7 cellular contexts compared by ENCODE assay signal in the genomic region with DNA sequence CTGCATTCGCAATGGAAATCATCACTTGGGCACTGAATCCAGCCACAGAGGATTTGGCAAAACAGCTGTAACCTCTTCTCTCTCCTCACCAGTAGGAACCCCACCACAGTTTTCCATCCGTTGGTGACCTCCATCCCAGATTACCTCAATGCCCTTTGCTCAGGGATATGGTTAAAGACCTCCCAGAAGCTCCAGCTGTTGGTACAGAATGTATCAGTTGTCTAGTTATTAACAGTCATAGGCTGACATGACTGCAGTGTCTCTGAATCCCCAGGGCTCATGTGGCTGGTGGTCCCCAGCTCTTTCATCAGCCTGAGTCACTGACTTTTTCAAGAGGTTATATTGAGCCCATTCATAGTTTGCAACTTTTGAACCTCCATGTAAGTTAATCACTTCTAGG.
"Had no signal": no experiment of that assay in that cellular context is flagged by ENCODE, and none has a peak within 500 bp of the region (broad histone marks: within the 10 kb centered on the region; RNA-seq: fewer than 3 reads in every experiment).

No MANE protein-coding gene starts in this region.

- DNase-seq: GDM1, GF-D8 had no signal

- FAIRE-seq: G401.6, GM12878, GM12892, GM18507, GM19239 had no signal

- H3K4me3 ChIP-seq: GM12878 had no signal

- ATAC-seq: GM12878 had no signal
